ENCODE assay signal across 16 cellular contexts in the genomic region with DNA sequence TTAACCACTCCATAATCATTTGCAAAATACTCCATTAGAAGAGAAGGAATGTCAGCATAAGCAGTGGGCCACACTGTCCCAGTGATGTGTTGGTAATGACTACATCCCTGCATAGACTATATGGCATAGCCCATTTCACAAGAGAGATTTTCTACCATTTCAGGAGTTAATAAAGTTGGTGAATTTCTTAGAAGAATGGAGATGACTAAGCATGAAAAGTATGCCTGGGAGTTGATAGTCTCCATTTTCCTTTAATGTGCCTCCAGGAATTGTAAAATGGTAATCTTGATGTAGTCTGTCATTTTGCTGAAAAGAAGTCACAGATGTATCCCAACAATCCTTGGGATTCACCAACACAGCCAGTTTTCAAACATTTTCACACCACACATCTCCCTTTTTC.
"Had no signal": no experiment of that assay in that cellular context is flagged by ENCODE, and none has a peak within 500 bp of the region (broad histone marks: within the 10 kb centered on the region; RNA-seq: fewer than 3 reads in every experiment).

No MANE protein-coding gene starts in this region.

- H3K4me2 ChIP-seq: neural progenitor cell had no signal

- H3K9ac ChIP-seq: neural progenitor cell, parathyroid adenoma had no signal

- H3K36me3 Mint-ChIP-seq: neural progenitor cell had no signal

- H3K9me3 ChIP-seq: gastroesophageal sphincter, thyroid gland, uterus had no signal

- DNase-seq: activated CD4-positive, alpha-beta T cell treated with anti-CD3 and anti-CD28 coated beads, Interleukin-2, amount 10 ng/mL, durations not matched to agents 7 days and 5 days; activated CD4-positive, CD25-positive, alpha-beta regulatory T cell; activated CD8-positive, alpha-beta memory T cell treated with anti-CD3 and anti-CD28 coated beads for 24 hours; activated naive CD4-positive, alpha-beta T cell treated with anti-CD3 and anti-CD28 coated beads, Interleukin-2, amount 50 U/mL, for 16 hours; amygdala; retina; small intestine; T-helper 17 cell; thyroid gland; uterus had no signal

- H3K27ac ChIP-seq: gastroesophageal sphincter, neural progenitor cell, parathyroid adenoma, thyroid gland, uterus had no signal

- H3K4me3 ChIP-seq: gastroesophageal sphincter, neural progenitor cell, thyroid gland, uterus had no signal

- H3K27ac Mint-ChIP-seq: activated CD4-positive, alpha-beta T cell treated with anti-CD3 and anti-CD28 coated beads, Interleukin-2, amount 10 ng/mL, durations not matched to agents 7 days and 5 days; activated T-helper 17 cell treated with anti-CD3 and anti-CD28 coated beads, Interleukin-2, amount 50 U/mL, for 72 hours; T-helper 17 cell had no signal

- H3K27me3 ChIP-seq: gastroesophageal sphincter, neural progenitor cell, thyroid gland, uterus had no signal

- FAIRE-seq: bronchial epithelial cell, small intestine, TTC549 had no signal

- ATAC-seq: activated T-helper 17 cell treated with anti-CD3 and anti-CD28 coated beads, Interleukin-2, amount 50 U/mL, for 72 hours; gastroesophageal sphincter; T-helper 17 cell had no signal

- H3K36me3 ChIP-seq: gastroesophageal sphincter, neural progenitor cell, thyroid gland, uterus had no signal

- H3K4me1 ChIP-seq: gastroesophageal sphincter, parathyroid adenoma, thyroid gland, uterus had no signal

- H2AFZ ChIP-seq: neural progenitor cell, parathyroid adenoma had no signal
